9 cellular contexts compared by ENCODE assay signal in genomic region chr7:43873300-43873699, GRCh38. TPM values are rescaled to one million over a fixed set of nuclear protein-coding genes. Genes with fewer than 3 reads are reported as not detected.
DNase-seq lines count a peak whose midpoint lies in the region; ATAC-seq and TF ChIP-seq lines count a peak whose summit lies in the region.
"Had no signal": no experiment of that assay in that cellular context is flagged by ENCODE, and none has a peak within 500 bp of the region (broad histone marks: within the 10 kb centered on the region; RNA-seq: fewer than 3 reads in every experiment).

No MANE protein-coding gene starts in this region.

- H3K4me2 ChIP-seq in BLaER1 treated with 17β-estradiol and CSF1 and Interleukin-3, amounts not matched to agents 10 nM and 100 nM, result peak overlapping the region; percentile 18 to 48 (median 32); a peak in 16 of 22 replicates

- H4K20me1 ChIP-seq in BLaER1 treated with 17β-estradiol and CSF1 and Interleukin-3, amounts not matched to agents 10 nM and 100 nM, result peaks cover 0 to 53% (median 37%) of the 10 kb centered on the region in 11 experiments; a peak in 21 of 22 replicates

- intact Hi-C loops in gastrocnemius medialis (cut with DNase I; ENCODE audit: low total_unique reads), result loop anchor here (10.0 kb wide), 1 partner anchor 622 kb away; the partner anchor contains the start of gene NUDCD3

- no peak for DNase-seq in SJSA1 (ENCODE audit: low read depth in 1 of 2, low spot score in 2 of 2)
- DNase-seq in fibroblast of pulmonary artery (ENCODE audit: low read depth), result peak; percentile 69
- peak; percentile 71 to 78 for DNase-seq in gastrocnemius medialis
- no peak for DNase-seq in occipital lobe (lab: John Stamatoyannopoulos, UW)
- no peak for DNase-seq in NCI-H1417 (lab: John Stamatoyannopoulos, UW)
- DNase-seq in NCI-H146 treated with DMSO at 0.1 percent for 48 hours (lab: John Stamatoyannopoulos, UW; ENCODE audit: unreplicated experiment), result no peak
- no peak for DNase-seq in islet precursor cell
- DNase-seq: NCI-H2081 treated with DMSO at 0.1 percent for 48 hours had no signal

- no peak overlapping the region for H3K4me3 ChIP-seq in BLaER1 treated with 17β-estradiol and CSF1 and Interleukin-3, amounts not matched to agents 10 nM and 100 nM
- no peak overlapping the region for H3K4me3 ChIP-seq in SJSA1
- no peak overlapping the region for H3K4me3 ChIP-seq in fibroblast of pulmonary artery (replicated peaks; ENCODE audit: low read depth, low read length)
- no peak overlapping the region for H3K4me3 ChIP-seq in gastrocnemius medialis

- peaks cover 56 to 73% (median 68%) of the 10 kb centered on the region in 10 experiments for H3K4me1 ChIP-seq in BLaER1 treated with 17β-estradiol and CSF1 and Interleukin-3, amounts not matched to agents 10 nM and 100 nM
- peaks cover 38% of the 10 kb centered on the region for H3K4me1 ChIP-seq in SJSA1 (replicated peaks)
- peaks cover 47 to 49% of the 10 kb centered on the region in 2 donors for H3K4me1 ChIP-seq in gastrocnemius medialis

- peak; percentile 43 to 70 for ATAC-seq in gastrocnemius medialis

- in situ Hi-C loops in gastrocnemius medialis (cut with MboI; ENCODE audit: low sequenced_read_pairs in 4 of 4), result no loop called here

- H3K27ac ChIP-seq in BLaER1 treated with 17β-estradiol and CSF1 and Interleukin-3, amounts not matched to agents 10 nM and 100 nM, result no peak overlapping the region
- H3K27ac ChIP-seq in SJSA1 (peak overlapping the region; percentile 30; the same call in 1 of the 2 replicates), gastrocnemius medialis (peak overlapping the region; percentile 75 to 91 (median 83))

- peaks cover 0 to 19% (median 6%) of the 10 kb centered on the region in 11 experiments; a peak in 10 of 22 replicates for H3K9me3 ChIP-seq in BLaER1 treated with 17β-estradiol and CSF1 and Interleukin-3, amounts not matched to agents 10 nM and 100 nM (replicated peaks in 1 of 11)
- H3K9me3 ChIP-seq in SJSA1 (replicated peaks), result no peaks in the 10 kb centered on the region
- H3K9me3 ChIP-seq in gastrocnemius medialis, result no peaks in the 10 kb centered on the region

- H3K36me3 ChIP-seq in BLaER1 treated with 17β-estradiol and CSF1 and Interleukin-3, amounts not matched to agents 10 nM and 100 nM, result peaks cover 9 to 42% (median 33%) of the 10 kb centered on the region in 11 experiments
- H3K36me3 ChIP-seq in SJSA1, result peaks cover 34% of the 10 kb centered on the region
- H3K36me3 ChIP-seq in gastrocnemius medialis, result peaks cover 0 to 35% of the 10 kb centered on the region in 2 donors

- TF ChIP-seq CTCF in fibroblast of pulmonary artery (IDR thresholded peaks at IDR 0.05; ENCODE audit: low read length, missing control alignments), result no peak
- TF ChIP-seq CTCF in gastrocnemius medialis (IDR thresholded peaks at IDR 0.05 in 4 of 5, conservative IDR thresholded peaks at IDR 0.05 in 1 of 5), result no peak

- no peak for TF ChIP-seq POLR2A in gastrocnemius medialis (IDR thresholded peaks at IDR 0.05)

- H3K9ac ChIP-seq in BLaER1 treated with 17β-estradiol and CSF1 and Interleukin-3, amounts not matched to agents 10 nM and 100 nM, result no peak overlapping the region

- H3K27me3 ChIP-seq in BLaER1 treated with 17β-estradiol and CSF1 and Interleukin-3, amounts not matched to agents 10 nM and 100 nM, result peaks cover 0 to 21% (median 3%) of the 10 kb centered on the region in 11 experiments; a peak in 8 of 22 replicates
- H3K27me3 ChIP-seq in SJSA1 (replicated peaks) (no peaks in the 10 kb centered on the region), gastrocnemius medialis (no peaks in the 10 kb centered on the region)

RNA-seq across cellular contexts. Expression of gene MRPS24, which starts 4.0 kb away (rescaled TPM):
- 146 and 224 TPM in 2 replicates for total RNA-seq in SJSA1 (2014; rRNA removed; shearing (Covaris generic))
- total RNA-seq in gastrocnemius medialis (100 to 1,000 TPM; 173 to 294 (median 255) TPM), occipital lobe (21.8 TPM)

RNA-seq across cellular contexts. Expression of gene URGCP, which starts 33.1 kb away (rescaled TPM):
- 20.4 and 25.4 TPM in 2 replicates for total RNA-seq in SJSA1 (2014; rRNA removed; shearing (Covaris generic))
- total RNA-seq in gastrocnemius medialis, result 10 to 100 TPM; 29.0 to 47.7 (median 38.3) TPM
- total RNA-seq in occipital lobe, result 34.9 TPM

RNA-seq across cellular contexts. Expression of gene UBE2D4, which starts 52.9 kb away (rescaled TPM):
- 12.1 and 13.0 TPM in 2 replicates for total RNA-seq in SJSA1 (2014; rRNA removed; shearing (Covaris generic))
- total RNA-seq in gastrocnemius medialis, result 100 to 1,000 TPM in 2 of 4 donors, 10 to 100 TPM in 2; 71.0 to 116 (median 105) TPM
- total RNA-seq in occipital lobe, result 11.4 TPM

Comparison
In these comparisons a context has a peak if more than half of its experiments do, and no peak if none do; other contexts are left out.
1. H3K27ac ChIP-seq: peak in SJSA1 (single experiment) and gastrocnemius medialis (4 of 4); none in BLaER1 treated with 17β-estradiol and CSF1 and Interleukin-3, amounts not matched to agents 10 nM and 100 nM (0 of 11).
2. DNase-seq: peak in fibroblast of pulmonary artery (single experiment) and gastrocnemius medialis (2 of 2); none in SJSA1 (0 of 2), occipital lobe (single experiment), NCI-H1417 (0 of 3), NCI-H146 treated with DMSO at 0.1 percent for 48 hours (single experiment) and islet precursor cell (single experiment).